In genomic region chr10:37801557-37801956, GRCh38 we compare ENCODE assay signal across 39 cellular contexts.
"Had no signal": no experiment of that assay in that cellular context is flagged by ENCODE, and none has a peak within 500 bp of the region (broad histone marks: within the 10 kb centered on the region; RNA-seq: fewer than 3 reads in every experiment).

No MANE protein-coding gene starts in this region.

- H3K9me3 ChIP-seq: adrenal gland had no signal

- H3K27ac ChIP-seq: adrenal gland, ascending aorta, body of pancreas, brain microvascular endothelial cell, breast epithelium, cardiac muscle cell had no signal

- H3K36me3 ChIP-seq: adrenal gland, ascending aorta, brain microvascular endothelial cell, breast epithelium, cardiac muscle cell had no signal

- ATAC-seq: activated naive CD4-positive, alpha-beta T cell treated with anti-CD3 and anti-CD28 coated beads, Interleukin-2, amount 50 U/mL, for 72 hours; activated naive CD8-positive, alpha-beta T cell treated with anti-CD3 and anti-CD28 coated beads, Interleukin-2, amount 50 U/mL, for 24 hours; activated T-cell treated with anti-CD3 and anti-CD28 coated beads, Interleukin-2, amount 50 U/mL, for 4 hours; activated T-cell treated with anti-CD3 and anti-CD28 coated beads, Interleukin-2, amount 50 U/mL, for 72 hours; activated T-helper 17 cell treated with anti-CD3 and anti-CD28 coated beads, Interleukin-2, amount 50 U/mL, for 72 hours; body of pancreas had no signal

- DNase-seq: activated effector memory CD4-positive, alpha-beta T cell treated with anti-CD3 and anti-CD28 coated beads, Interleukin-2, amount 50 U/mL, for 16 hours; activated effector memory CD4-positive, alpha-beta T cell treated with Interleukin-2 at 50 U/mL for 16 hours; activated gamma-delta T cell; activated gamma-delta T cell treated with Interleukin-2 at 50 U/mL for 16 hours; activated naive CD4-positive, alpha-beta T cell; activated naive CD4-positive, alpha-beta T cell treated with anti-CD3 and anti-CD28 coated beads for 36 hours; activated naive CD4-positive, alpha-beta T cell treated with anti-CD3 and anti-CD28 coated beads, Interleukin-2, amount 10 ng/mL, durations not matched to agents 7 days and 5 days; activated naive CD4-positive, alpha-beta T cell treated with anti-CD3 and anti-CD28 coated beads, Interleukin-2, amount 50 U/mL, for 16 hours; activated naive CD4-positive, alpha-beta T cell treated with Interleukin-2 at 50 U/mL for 16 hours; activated naive CD8-positive, alpha-beta T cell treated with anti-CD3 and anti-CD28 coated beads for 36 hours; activated naive CD8-positive, alpha-beta T cell treated with anti-CD3 and anti-CD28 coated beads, Interleukin-2, amount 10 ng/mL, durations not matched to agents 7 days and 5 days; activated naive CD8-positive, alpha-beta T cell treated with anti-CD3 and anti-CD28 coated beads, Interleukin-2, amount 50 U/mL, for 24 hours; activated T-cell treated with anti-CD3 and anti-CD28 coated beads, Interleukin-2, amount 50 U/mL, for 24 hours; activated T-cell treated with anti-CD3 and anti-CD28 coated beads, Interleukin-2, amount 50 U/mL, for 4 hours; activated T-cell treated with anti-CD3 and anti-CD28 coated beads, Interleukin-2, amount 50 U/mL, for 48 hours; activated T-cell treated with anti-CD3 and anti-CD28 coated beads, Interleukin-2, amount 50 U/mL, for 72 hours; adrenal gland; amniotic stem cell; amygdala; anterior cingulate cortex; aorta; body of pancreas; brain microvascular endothelial cell; caudate nucleus; central memory CD4-positive, alpha-beta T cell; cerebellar nuclear complex had no signal

- H3K4me1 Mint-ChIP-seq: activated naive CD4-positive, alpha-beta T cell treated with anti-CD3 and anti-CD28 coated beads, Interleukin-2, amount 10 ng/mL, durations not matched to agents 7 days and 5 days; activated naive CD4-positive, alpha-beta T cell treated with anti-CD3 and anti-CD28 coated beads, Interleukin-2, amount 50 U/mL, for 24 hours; activated naive CD8-positive, alpha-beta T cell treated with anti-CD3 and anti-CD28 coated beads for 36 hours; activated naive CD8-positive, alpha-beta T cell treated with anti-CD3 and anti-CD28 coated beads, Interleukin-2, amount 10 ng/mL, durations not matched to agents 7 days and 5 days; activated naive CD8-positive, alpha-beta T cell treated with anti-CD3 and anti-CD28 coated beads, Interleukin-2, amount 50 U/mL, for 24 hours; activated T-helper 17 cell treated with anti-CD3 and anti-CD28 coated beads, Interleukin-2, amount 50 U/mL, for 72 hours; brain; central memory CD8-positive, alpha-beta T cell had no signal

- H3K27ac Mint-ChIP-seq: activated naive CD4-positive, alpha-beta T cell treated with anti-CD3 and anti-CD28 coated beads for 36 hours; activated naive CD4-positive, alpha-beta T cell treated with anti-CD3 and anti-CD28 coated beads, Interleukin-2, amount 10 ng/mL, durations not matched to agents 7 days and 5 days; activated naive CD4-positive, alpha-beta T cell treated with anti-CD3 and anti-CD28 coated beads, Interleukin-2, amount 50 U/mL, for 24 hours; activated naive CD4-positive, alpha-beta T cell treated with anti-CD3 and anti-CD28 coated beads, Interleukin-2, amount 50 U/mL, for 72 hours; activated naive CD8-positive, alpha-beta T cell; activated naive CD8-positive, alpha-beta T cell treated with anti-CD3 and anti-CD28 coated beads for 36 hours; activated naive CD8-positive, alpha-beta T cell treated with anti-CD3 and anti-CD28 coated beads, Interleukin-2, amount 10 ng/mL, durations not matched to agents 7 days and 5 days; activated naive CD8-positive, alpha-beta T cell treated with anti-CD3 and anti-CD28 coated beads, Interleukin-2, amount 50 U/mL, for 24 hours; activated T-cell treated with anti-CD3 and anti-CD28 coated beads, Interleukin-2, amount 50 U/mL, for 24 hours; activated T-cell treated with anti-CD3 and anti-CD28 coated beads, Interleukin-2, amount 50 U/mL, for 72 hours; activated T-helper 1 cell treated with anti-CD3 and anti-CD28 coated beads, Interleukin-12 subunit alpha, Interleukin-12 subunit beta, Interleukin-2, Interleukin-4 antibody, amounts not matched to agents 30 ng/mL and 10 ng/mL and 1 ng/mL, durations not matched to agents 14 hours and 24 hours and 36 hours; activated T-helper 17 cell treated with anti-CD3 and anti-CD28 coated beads, Interleukin-2, amount 50 U/mL, for 72 hours; activated T-helper 2 cell treated with anti-CD3 and anti-CD28 coated beads, Interferon-gamma antibody, Interleukin-2, Interleukin-4, amounts not matched to agents 10 μg/mL and 5 μg/mL and 100 μg/mL, durations not matched to agents 14 hours and 24 hours and 36 hours; brain had no signal

- H3K4me1 ChIP-seq: adrenal gland, ascending aorta, body of pancreas, breast epithelium had no signal

- H3K27me3 ChIP-seq: adrenal gland, ascending aorta, body of pancreas, brain microvascular endothelial cell, breast epithelium, cardiac muscle cell had no signal

- FAIRE-seq: astrocyte, bronchial epithelial cell had no signal

- H3K9me3 Mint-ChIP-seq: activated naive CD4-positive, alpha-beta T cell treated with anti-CD3 and anti-CD28 coated beads, Interleukin-2, amount 50 U/mL, for 72 hours had no signal

- H3K27me3 Mint-ChIP-seq: activated naive CD4-positive, alpha-beta T cell treated with anti-CD3 and anti-CD28 coated beads, Interleukin-2, amount 10 ng/mL, durations not matched to agents 7 days and 5 days; activated naive CD4-positive, alpha-beta T cell treated with anti-CD3 and anti-CD28 coated beads, Interleukin-2, amount 50 U/mL, for 24 hours; activated naive CD8-positive, alpha-beta T cell; activated naive CD8-positive, alpha-beta T cell treated with anti-CD3 and anti-CD28 coated beads for 36 hours; activated naive CD8-positive, alpha-beta T cell treated with anti-CD3 and anti-CD28 coated beads, Interleukin-2, amount 10 ng/mL, durations not matched to agents 7 days and 5 days; activated naive CD8-positive, alpha-beta T cell treated with anti-CD3 and anti-CD28 coated beads, Interleukin-2, amount 50 U/mL, for 24 hours; activated T-cell treated with anti-CD3 and anti-CD28 coated beads, Interleukin-2, amount 50 U/mL, for 24 hours; activated T-helper 17 cell treated with anti-CD3 and anti-CD28 coated beads, Interleukin-2, amount 50 U/mL, for 72 hours; brain; central memory CD8-positive, alpha-beta T cell had no signal

- H3K4me3 Mint-ChIP-seq: activated naive CD4-positive, alpha-beta T cell treated with anti-CD3 and anti-CD28 coated beads for 36 hours; activated naive CD4-positive, alpha-beta T cell treated with anti-CD3 and anti-CD28 coated beads, Interleukin-2, amount 10 ng/mL, durations not matched to agents 7 days and 5 days; activated naive CD4-positive, alpha-beta T cell treated with anti-CD3 and anti-CD28 coated beads, Interleukin-2, amount 50 U/mL, for 24 hours; activated naive CD8-positive, alpha-beta T cell; activated naive CD8-positive, alpha-beta T cell treated with anti-CD3 and anti-CD28 coated beads for 36 hours; activated naive CD8-positive, alpha-beta T cell treated with anti-CD3 and anti-CD28 coated beads, Interleukin-2, amount 10 ng/mL, durations not matched to agents 7 days and 5 days; activated naive CD8-positive, alpha-beta T cell treated with anti-CD3 and anti-CD28 coated beads, Interleukin-2, amount 50 U/mL, for 24 hours; activated T-cell treated with anti-CD3 and anti-CD28 coated beads, Interleukin-2, amount 50 U/mL, for 24 hours; activated T-cell treated with anti-CD3 and anti-CD28 coated beads, Interleukin-2, amount 50 U/mL, for 4 hours; activated T-cell treated with anti-CD3 and anti-CD28 coated beads, Interleukin-2, amount 50 U/mL, for 72 hours; activated T-helper 1 cell treated with anti-CD3 and anti-CD28 coated beads, Interleukin-12 subunit alpha, Interleukin-12 subunit beta, Interleukin-2, Interleukin-4 antibody, amounts not matched to agents 30 ng/mL and 10 ng/mL and 1 ng/mL, durations not matched to agents 14 hours and 24 hours and 36 hours; activated T-helper 17 cell treated with anti-CD3 and anti-CD28 coated beads, Interleukin-2, amount 50 U/mL, for 72 hours; brain; central memory CD8-positive, alpha-beta T cell had no signal

- H3K4me3 ChIP-seq: adrenal gland, ascending aorta, body of pancreas, breast epithelium, cardiac muscle cell had no signal

- H3K36me3 Mint-ChIP-seq: activated naive CD4-positive, alpha-beta T cell treated with anti-CD3 and anti-CD28 coated beads, Interleukin-2, amount 10 ng/mL, durations not matched to agents 7 days and 5 days; activated naive CD8-positive, alpha-beta T cell treated with anti-CD3 and anti-CD28 coated beads, Interleukin-2, amount 10 ng/mL, durations not matched to agents 7 days and 5 days; brain had no signal
